In the genomic region with DNA sequence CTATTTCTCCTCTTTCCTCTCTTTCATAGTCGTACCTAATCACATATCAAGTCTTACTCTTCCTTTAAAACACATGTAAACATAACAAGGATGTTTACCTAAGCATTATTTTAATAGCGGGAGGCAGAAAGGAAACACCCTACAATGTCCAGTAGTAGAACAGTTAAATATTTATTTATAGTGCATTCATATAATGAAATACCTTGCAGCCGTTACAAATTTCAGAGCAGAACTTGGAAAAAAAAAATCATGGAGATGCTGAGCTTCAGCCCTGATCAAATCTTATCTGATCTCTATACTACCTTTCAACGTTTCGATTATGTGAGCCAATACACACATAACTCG, we compare ENCODE assay signal across 15 cellular contexts. TPM values are rescaled to one million over a fixed set of nuclear protein-coding genes. Genes with fewer than 3 reads are reported as not detected.
A peak's percentile ranks its signal among the peaks of the same experiment; 100 is the strongest.
DNase-seq lines count a peak whose midpoint lies in the region; ATAC-seq, FAIRE-seq and TF ChIP-seq lines count a peak whose summit lies in the region.
"Had no signal": no experiment of that assay in that cellular context is flagged by ENCODE, and none has a peak within 500 bp of the region (broad histone marks: within the 10 kb centered on the region; RNA-seq: fewer than 3 reads in every experiment).

No MANE protein-coding gene starts in this region.

- CTCF ChIA-PET in A549 (lab: Yijun Ruan, JAX), result interaction anchor here (0.6 to 3.2 kb wide), 4 partner anchors 14 to 913 kb away, joined by 3 to 9 read pairs (median 4); no protein-coding TSS in a partner anchor
- CTCF ChIA-PET in CD4-positive, alpha-beta T cell (lab: Charles Lee), result interaction anchor here (1.0 kb wide), 1 partner anchor 10 kb away, joined by 4 read pairs; no protein-coding TSS in a partner anchor

- TF ChIP-seq CTCF in A549 (IDR thresholded peaks at IDR 0.05) (no peak), glutamatergic neuron (IDR thresholded peaks at IDR 0.05; ENCODE audit: partially characterized antibody, unreplicated experiment) (no peak)
- no peak for TF ChIP-seq CTCF in CD4-positive, alpha-beta T cell (IDR thresholded peaks at IDR 0.05)

- POLR2A ChIA-PET in A549 (lab: Yijun Ruan, JAX), result interaction anchor here (0.8 kb wide), 1 partner anchor 40 kb away, joined by 4 read pairs; no protein-coding TSS in a partner anchor
- POLR2A ChIA-PET in CD4-positive, alpha-beta T cell (lab: Charles Lee), result interaction anchor here (0.9 to 1.0 kb wide), 2 partner anchors 12 to 28 kb away, joined by 3 read pairs; no protein-coding TSS in a partner anchor

- TF ChIP-seq POLR2A in A549 (IDR thresholded peaks at IDR 0.05; ENCODE audit: low read length), result no peak

- intact Hi-C loops in CD4-positive, alpha-beta T cell (cut with DNase I, micrococcal nuclease), result loop anchor here (2.0 to 5.0 kb wide), 2 partner anchors 15 to 34 kb away; no protein-coding TSS in a partner anchor

- H3K9me3 ChIP-seq in A549 (no peaks in the 10 kb centered on the region), T-helper 17 cell (ENCODE audit: control insufficient read depth, low read length, poor library complexity, severe bottlenecking) (no peaks in the 10 kb centered on the region)
- H3K9me3 ChIP-seq in CD4-positive, alpha-beta T cell (ENCODE audit: control insufficient read depth, low read length), result no peaks in the 10 kb centered on the region
- H3K9me3 ChIP-seq: gastrocnemius medialis, lower lobe of right lung had no signal

- peaks cover 16% of the 10 kb centered on the region for H3K36me3 Mint-ChIP-seq in CD4-positive, alpha-beta T cell (ENCODE audit: low read depth)
- H3K36me3 Mint-ChIP-seq in T-helper 17 cell (ENCODE audit: low read depth), result peaks cover 3% of the 10 kb centered on the region
- H3K36me3 Mint-ChIP-seq in glutamatergic neuron (ENCODE audit: unreplicated experiment), result no peaks in the 10 kb centered on the region

- TF ChIP-seq RAD21 in A549 (conservative IDR thresholded peaks at IDR 0.05 in 1 of 2, IDR thresholded peaks at IDR 0.05 in 1 of 2), result no peak

- H3K27ac ChIP-seq in A549, result no peak overlapping the region
- no peak overlapping the region for H3K27ac ChIP-seq in CD4-positive, alpha-beta T cell (ENCODE audit: low read depth, low read length)
- H3K27ac ChIP-seq: gastrocnemius medialis, lower lobe of right lung had no signal

- peaks cover 92% of the 10 kb centered on the region for H3K4me1 Mint-ChIP-seq in CD4-positive, alpha-beta T cell (ENCODE audit: low read depth)
- H3K4me1 Mint-ChIP-seq in T-helper 17 cell (peaks cover 76% of the 10 kb centered on the region), glutamatergic neuron (ENCODE audit: low read depth, unreplicated experiment) (peaks cover 32% of the 10 kb centered on the region)

- WGBS in A549 (ENCODE audit: missing lambda C conversion rate), result 16% methylated on average over 6 of the region's 6 CpGs

- peaks cover 78% of the 10 kb centered on the region for H3K4me1 ChIP-seq in A549

- no peak for TF ChIP-seq EP300 in A549 (IDR thresholded peaks at IDR 0.05)

- no peaks in the 10 kb centered on the region for H3K27me3 Mint-ChIP-seq in CD4-positive, alpha-beta T cell
- H3K27me3 Mint-ChIP-seq in T-helper 17 cell (no peaks in the 10 kb centered on the region), glutamatergic neuron (ENCODE audit: unreplicated experiment) (peaks cover 2% of the 10 kb centered on the region)

- ATAC-seq in A549 (no peak), T-helper 17 cell (no peak), GM21360 (IDR thresholded peaks at IDR 0.05; ENCODE audit: unreplicated experiment) (no peak)
- no peak for ATAC-seq in CD4-positive, alpha-beta T cell (ENCODE audit: poor library complexity)
- ATAC-seq: gastrocnemius medialis had no signal

- H3K27me3 ChIP-seq in CD4-positive, alpha-beta T cell (ENCODE audit: control insufficient read depth, insufficient read depth, low read length), result no peaks in the 10 kb centered on the region
- H3K27me3 ChIP-seq: gastrocnemius medialis had no signal

- no peak overlapping the region for H3K4me3 ChIP-seq in A549
- H3K4me3 ChIP-seq: gastrocnemius medialis, lower lobe of right lung had no signal

- no peak for FAIRE-seq in A549 (lab: Jason Lieb, UNC)

- peak overlapping the region; percentile 2 for H3K4me3 Mint-ChIP-seq in CD4-positive, alpha-beta T cell
- H3K4me3 Mint-ChIP-seq in T-helper 17 cell (peak overlapping the region; percentile 69), glutamatergic neuron (ENCODE audit: unreplicated experiment) (peak overlapping the region; percentile 13)
- H3K4me3 Mint-ChIP-seq: nephron had no signal

- DNase-seq in A549 (ENCODE audit: low read depth in 1 of 2, low spot score in 1 of 2), result no peak
- DNase-seq in CD4-positive, alpha-beta T cell, result no peak
- DNase-seq in T-helper 17 cell, result no peak
- no peak for DNase-seq in glutamatergic neuron
- no peak for DNase-seq in GF-D8 (lab: John Stamatoyannopoulos, UW)
- no peak for DNase-seq in NOMO-1 treated with DMSO at 0.1 percent for 48 hours (lab: John Stamatoyannopoulos, UW; ENCODE audit: unreplicated experiment)
- DNase-seq: activated CD8-positive, alpha-beta memory T cell treated with anti-CD3 and anti-CD28 coated beads, Interleukin-2, amount 50 U/mL, for 4 hours; amniotic stem cell; DMS79; gastrocnemius medialis; Kasumi-1; lower lobe of right lung; NCI-H1436 treated with DMSO at 0.1 percent for 48 hours had no signal

- peak overlapping the region; percentile 29 for H3K4me2 ChIP-seq in A549

- peak overlapping the region; percentile 51 for H3K27ac Mint-ChIP-seq in CD4-positive, alpha-beta T cell
- H3K27ac Mint-ChIP-seq in T-helper 17 cell (peak overlapping the region; percentile 89), glutamatergic neuron (ENCODE audit: unreplicated experiment) (peak overlapping the region; percentile 63)

- H3K9me3 Mint-ChIP-seq in CD4-positive, alpha-beta T cell, result no peaks in the 10 kb centered on the region
- H3K9me3 Mint-ChIP-seq in glutamatergic neuron (ENCODE audit: unreplicated experiment), result no peaks in the 10 kb centered on the region
- H3K9me3 Mint-ChIP-seq: nephron had no signal

TF ChIP-seq in A549, 52 proteins besides CTCF, POLR2A, EP300 and RAD21:
- TF ChIP-seq RNF2 (IDR thresholded peaks at IDR 0.05; ENCODE audit: borderline replicate concordance, low read depth), result no peak
- TF ChIP-seq CHD4 (IDR thresholded peaks at IDR 0.05; ENCODE audit: borderline replicate concordance), result no peak
- TF ChIP-seq ZNF302 (CRISPR knock-in tag; IDR thresholded peaks at IDR 0.05), result no peak
- no peak for TF ChIP-seq JUNB (IDR thresholded peaks at IDR 0.05)
- no peak for TF ChIP-seq GATA3 (IDR thresholded peaks at IDR 0.05; ENCODE audit: borderline replicate concordance)
- TF ChIP-seq ZFP36 (IDR thresholded peaks at IDR 0.05; ENCODE audit: borderline replicate concordance, partially characterized antibody), result no peak
- TF ChIP-seq, protein P1, sequence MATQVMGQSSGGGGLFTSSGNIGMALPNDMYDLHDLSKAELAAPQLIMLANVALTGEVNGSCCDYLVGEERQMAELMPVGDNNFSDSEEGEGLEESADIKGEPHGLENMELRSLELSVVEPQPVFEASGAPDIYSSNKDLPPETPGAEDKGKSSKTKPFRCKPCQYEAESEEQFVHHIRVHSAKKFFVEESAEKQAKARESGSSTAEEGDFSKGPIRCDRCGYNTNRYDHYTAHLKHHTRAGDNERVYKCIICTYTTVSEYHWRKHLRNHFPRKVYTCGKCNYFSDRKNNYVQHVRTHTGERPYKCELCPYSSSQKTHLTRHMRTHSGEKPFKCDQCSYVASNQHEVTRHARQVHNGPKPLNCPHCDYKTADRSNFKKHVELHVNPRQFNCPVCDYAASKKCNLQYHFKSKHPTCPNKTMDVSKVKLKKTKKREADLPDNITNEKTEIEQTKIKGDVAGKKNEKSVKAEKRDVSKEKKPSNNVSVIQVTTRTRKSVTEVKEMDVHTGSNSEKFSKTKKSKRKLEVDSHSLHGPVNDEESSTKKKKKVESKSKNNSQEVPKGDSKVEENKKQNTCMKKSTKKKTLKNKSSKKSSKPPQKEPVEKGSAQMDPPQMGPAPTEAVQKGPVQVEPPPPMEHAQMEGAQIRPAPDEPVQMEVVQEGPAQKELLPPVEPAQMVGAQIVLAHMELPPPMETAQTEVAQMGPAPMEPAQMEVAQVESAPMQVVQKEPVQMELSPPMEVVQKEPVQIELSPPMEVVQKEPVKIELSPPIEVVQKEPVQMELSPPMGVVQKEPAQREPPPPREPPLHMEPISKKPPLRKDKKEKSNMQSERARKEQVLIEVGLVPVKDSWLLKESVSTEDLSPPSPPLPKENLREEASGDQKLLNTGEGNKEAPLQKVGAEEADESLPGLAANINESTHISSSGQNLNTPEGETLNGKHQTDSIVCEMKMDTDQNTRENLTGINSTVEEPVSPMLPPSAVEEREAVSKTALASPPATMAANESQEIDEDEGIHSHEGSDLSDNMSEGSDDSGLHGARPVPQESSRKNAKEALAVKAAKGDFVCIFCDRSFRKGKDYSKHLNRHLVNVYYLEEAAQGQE (IDR thresholded peaks at IDR 0.05), result no peak
- TF ChIP-seq JUN (IDR thresholded peaks at IDR 0.05), result no peak
- TF ChIP-seq FOSB (CRISPR knock-in tag; IDR thresholded peaks at IDR 0.05), result no peak

RNA-seq across cellular contexts. Expression of gene GRB2, which starts 39.6 kb away (rescaled TPM):
- polyA plus RNA-seq in A549 (2011; rRNA removed) (87.5 and 91.4 TPM in 2 replicates), A549 (2017; fragmentation: RNase III; extraction: RNeasy Plus Mini Kit Qiagen cat#74134 plus additional on column Dnase treatment) (89.0 to 91.9 TPM (median 90.1 TPM) in 3 replicates)
- 88.8 and 101 TPM in 2 replicates for polyA plus RNA-seq in A549 (2012; cell fraction: cytosol; rRNA removed)
- 106 and 120 TPM in 2 replicates for polyA plus RNA-seq in A549 (2012; cell fraction: nucleus; rRNA removed)
- 33.3 and 40.5 TPM in 2 replicates for polyA minus RNA-seq in A549 (2011; rRNA and poly(A)+ RNA removed)
- total RNA-seq in CD4-positive, alpha-beta T cell, result 10 to 100 TPM; 88.8 to 92.6 TPM
- total RNA-seq in T-helper 17 cell (100 to 1,000 TPM; 112 to 117 TPM), glutamatergic neuron (ENCODE audit: unreplicated experiment) (148 TPM)

Comparison
In these comparisons a context has a peak if more than half of its experiments do, and no peak if none do; other contexts are left out.
1. H3K4me3 Mint-ChIP-seq: peak in every context shown above with its lines; median percentile 69 in T-helper 17 cell; 13 in glutamatergic neuron; 2 in CD4-positive, alpha-beta T cell.